ENCODE assay signal across 12 cellular contexts in the genomic region with DNA sequence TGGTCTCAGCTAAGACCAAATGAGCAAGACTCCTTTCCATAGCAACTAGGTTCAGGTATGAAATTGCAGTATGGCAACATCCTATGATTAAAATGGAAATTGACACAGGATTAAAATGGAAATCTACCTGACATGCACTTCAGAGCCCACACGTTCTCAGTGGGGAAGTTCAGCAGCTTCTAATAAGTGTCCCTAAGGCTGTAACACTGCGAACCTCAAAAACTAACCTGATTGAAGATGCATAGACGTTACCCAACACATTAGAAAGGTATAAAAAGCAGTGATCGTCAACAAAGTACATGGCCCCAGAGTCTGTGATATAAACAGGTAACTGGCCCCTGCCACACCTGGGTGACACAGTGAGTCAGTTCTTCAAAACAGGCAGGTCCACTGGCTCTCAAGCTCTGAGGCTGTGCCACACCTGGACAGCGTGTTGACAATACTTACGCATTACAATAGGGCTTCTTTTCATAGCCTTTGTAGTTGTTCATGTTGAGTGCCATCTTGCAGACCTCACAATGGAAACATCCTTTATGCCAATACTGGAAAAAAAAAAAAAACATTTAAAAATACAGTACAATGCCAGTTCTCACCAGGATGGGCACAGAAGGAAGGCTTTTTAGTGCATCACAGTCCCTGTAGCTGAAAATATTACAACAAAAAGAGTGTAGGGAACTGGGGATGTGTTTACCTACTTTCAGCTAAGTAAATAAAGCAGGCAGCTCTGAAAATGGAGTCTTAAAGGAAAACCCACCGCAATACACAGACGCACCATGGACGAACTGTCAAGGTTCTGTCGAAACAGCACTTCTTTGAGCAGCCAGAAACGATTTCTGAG.
A peak's percentile ranks its signal among the peaks of the same experiment; 100 is the strongest.
DNase-seq lines count a peak whose midpoint lies in the region; ATAC-seq, FAIRE-seq and TF ChIP-seq lines count a peak whose summit lies in the region.
"Had no signal": no experiment of that assay in that cellular context is flagged by ENCODE, and none has a peak within 500 bp of the region (broad histone marks: within the 10 kb centered on the region; RNA-seq: fewer than 3 reads in every experiment).

No MANE protein-coding gene starts in this region.

- no peak for TF ChIP-seq RAD21 in HepG2 (CRISPR knock-in tag; IDR thresholded peaks at IDR 0.05)

- intact Hi-C loops in Right ventricle myocardium superior (cut with DNase I), result no loop called here
- intact Hi-C loops in breast epithelium (cut with DNase I; ENCODE audit: low total_unique reads), result no loop called here
- intact Hi-C loops in HepG2 (cut with micrococcal nuclease; ENCODE audit: unreplicated experiment), result no loop called here
- intact Hi-C loops in upper lobe of right lung (cut with DNase I), result no loop called here
- intact Hi-C loops in lower leg skin (cut with DNase I; ENCODE audit: low total_unique reads), result no loop called here

- TF ChIP-seq CTCF in cardiac muscle cell (IDR thresholded peaks at IDR 0.05; ENCODE audit: low read depth, low read length) (no peak), breast epithelium (IDR thresholded peaks at IDR 0.05) (no peak), HepG2 (CRISPR knock-in tag; IDR thresholded peaks at IDR 0.05) (no peak), upper lobe of right lung (IDR thresholded peaks at IDR 0.05) (no peak), lower leg skin (IDR thresholded peaks at IDR 0.05) (no peak)

- H3K9me3 ChIP-seq in cardiac muscle cell (ENCODE audit: low read depth) (no peaks in the 10 kb centered on the region), breast epithelium (no peaks in the 10 kb centered on the region), HepG2 (ENCODE audit: low read length) (no peaks in the 10 kb centered on the region), upper lobe of right lung (no peaks in the 10 kb centered on the region)

- TF ChIP-seq POLR2A in breast epithelium (IDR thresholded peaks at IDR 0.05), result no peak
- no peak for TF ChIP-seq POLR2A in HepG2 (IDR thresholded peaks at IDR 0.05; ENCODE audit: insufficient read depth in 1 of 2, low read depth in 2 of 2, low read length in 2 of 2)
- TF ChIP-seq POLR2A in lower leg skin (IDR thresholded peaks at IDR 0.05), result no peak

- no peaks in the 10 kb centered on the region for H3K79me2 ChIP-seq in HepG2 (ENCODE audit: insufficient read depth, low read length)

- peaks cover 0 to 3% (median 0%) of the 10 kb centered on the region in 9 donors for H3K9me3 Mint-ChIP-seq in naive thymus-derived CD8-positive, alpha-beta T cell
- H3K9me3 Mint-ChIP-seq: T-helper 1 cell treated with Interleukin-12 subunit alpha and Interleukin-12 subunit beta and Interleukin-4 antibody, amounts not matched to agents 30 μg/mL and 1 μg/mL, for 36 hours had no signal

- CTCF ChIA-PET in HepG2 (lab: Yijun Ruan, JAX; ENCODE audit: low intra/inter-chr PET ratio, low total read pairs), result no interaction called here

- H3K27me3 ChIP-seq in cardiac muscle cell, result peaks cover 19% of the 10 kb centered on the region
- H3K27me3 ChIP-seq in breast epithelium, result no peaks in the 10 kb centered on the region
- peaks cover 12 to 50% of the 10 kb centered on the region in 2 experiments; a peak in 4 of 5 replicates for H3K27me3 ChIP-seq in HepG2 (ENCODE audit: control insufficient read depth in 1 of 2, insufficient read depth in 2 of 2, low read length in 2 of 2)
- H3K27me3 ChIP-seq in upper lobe of right lung, result peaks cover 12% of the 10 kb centered on the region

- no TSS peak for BruUV-seq in HepG2 (replicated peaks; lab: Mats Ljungman, UMichigan)

- 30% methylated on average over 11 of the region's 11 CpGs for WGBS in HepG2 (ENCODE audit: low lambda C conversion rate)
- 68 to 71% methylated on average over 11 of the region's 11 CpGs for WGBS in lower leg skin, 2 donors

- no peak for ATAC-seq in Right ventricle myocardium superior (ENCODE audit: poor library complexity)
- ATAC-seq in HepG2, result no peak
- no peak for ATAC-seq in upper lobe of right lung
- ATAC-seq in naive thymus-derived CD8-positive, alpha-beta T cell, result no peak

- H3K4me2 ChIP-seq in HepG2 (ENCODE audit: low read depth, low read length), result peak overlapping the region; percentile 28
- H3K4me2 ChIP-seq: BLaER1 had no signal

- TF ChIP-seq EP300 in HepG2 (IDR thresholded peaks at IDR 0.05; ENCODE audit: low read depth in 2 of 2, low read length in 2 of 2) (no peak), HepG2 (CRISPR knock-in tag; IDR thresholded peaks at IDR 0.05; ENCODE audit: borderline replicate concordance) (no peak)

- H3K27me3 Mint-ChIP-seq in naive thymus-derived CD8-positive, alpha-beta T cell, result peaks cover 21 to 56% (median 53%) of the 10 kb centered on the region in 5 donors

- in situ Hi-C loops in HepG2 (cut with HindIII; ENCODE audit: extremely low pct_ligation_motif_present, low pct_unique_long_range_greater_than_20kb), result no loop called here

- POLR2A ChIA-PET in HepG2 (lab: Yijun Ruan, JAX), result no interaction called here
- POLR2A ChIA-PET in naive thymus-derived CD8-positive, alpha-beta T cell (lab: Charles Lee), result no interaction called here

- DNase-seq in cardiac muscle cell (ENCODE audit: low read depth in 1 of 2, low spot score in 1 of 2), result no peak
- DNase-seq in Right ventricle myocardium superior, result no peak
- DNase-seq in breast epithelium (ENCODE audit: low spot score in 2 of 2), result peak in 1 of 2 donors; percentile 27
- no peak for DNase-seq in HepG2 (ENCODE audit: low spot score)
- no peak for DNase-seq in upper lobe of right lung
- no peak for DNase-seq in naive thymus-derived CD8-positive, alpha-beta T cell
- DNase-seq in NCI-H524 treated with DMSO at 0.1 percent for 48 hours (lab: John Stamatoyannopoulos, UW), result no peak
- no peak for DNase-seq in lower leg skin (ENCODE audit: low spot score in 2 of 2)
- DNase-seq: activated effector memory CD4-positive, alpha-beta T cell treated with anti-CD3 and anti-CD28 coated beads, Interleukin-2, amount 50 U/mL, for 16 hours had no signal

- peak overlapping the region in 3 of 10 donors; percentile 7 to 45 (median 22) for H3K4me3 Mint-ChIP-seq in naive thymus-derived CD8-positive, alpha-beta T cell
- H3K4me3 Mint-ChIP-seq: T-helper 1 cell treated with Interleukin-12 subunit alpha and Interleukin-12 subunit beta and Interleukin-4 antibody, amounts not matched to agents 30 μg/mL and 1 μg/mL, for 36 hours had no signal

- H4K20me1 ChIP-seq in HepG2 (ENCODE audit: insufficient read depth, low read length), result no peaks in the 10 kb centered on the region
- H4K20me1 ChIP-seq: BLaER1 had no signal

- peaks cover 5 to 15% (median 14%) of the 10 kb centered on the region in 4 donors for H3K4me1 Mint-ChIP-seq in naive thymus-derived CD8-positive, alpha-beta T cell

- no peak for FAIRE-seq in HepG2 (lab: Jason Lieb, UNC)
- FAIRE-seq: GM18507 had no signal

- H3K4me1 ChIP-seq in cardiac muscle cell (ENCODE audit: low read depth) (no peaks in the 10 kb centered on the region), breast epithelium (no peaks in the 10 kb centered on the region), HepG2 (ENCODE audit: insufficient read depth, low read length) (peaks cover 25% of the 10 kb centered on the region), upper lobe of right lung (no peaks in the 10 kb centered on the region)

- no peak overlapping the region for H3K9ac ChIP-seq in HepG2 (ENCODE audit: insufficient read depth, low read depth, low read length)
- H3K9ac ChIP-seq: BLaER1 had no signal

- H2AFZ ChIP-seq in HepG2 (ENCODE audit: low read length), result no peak overlapping the region

- no peak overlapping the region for H3K27ac Mint-ChIP-seq in naive thymus-derived CD8-positive, alpha-beta T cell
- H3K27ac Mint-ChIP-seq: T-helper 1 cell treated with Interleukin-12 subunit alpha and Interleukin-12 subunit beta and Interleukin-4 antibody, amounts not matched to agents 30 μg/mL and 1 μg/mL, for 36 hours had no signal

- H3K4me3 ChIP-seq in cardiac muscle cell (peak overlapping the region; percentile 78), breast epithelium (peak overlapping the region; percentile 44 to 76 (median 74)), HepG2 (replicated peaks in 1 of 3; ENCODE audit: insufficient read depth in 1 of 3, low read depth in 2 of 3, low read length in 3 of 3) (peak overlapping the region in 1 of 3 experiments; percentile 15; a peak in 1 of 6 replicates), upper lobe of right lung (peak overlapping the region; percentile 61), lower leg skin (ENCODE audit: low read depth, poor library complexity, severe bottlenecking) (no peak overlapping the region)
- H3K4me3 ChIP-seq: BLaER1 had no signal

- H3K36me3 ChIP-seq in cardiac muscle cell, result no peaks in the 10 kb centered on the region
- H3K36me3 ChIP-seq in breast epithelium, result no peaks in the 10 kb centered on the region
- no peaks in the 10 kb centered on the region for H3K36me3 ChIP-seq in HepG2 (replicated peaks in 1 of 2; ENCODE audit: control insufficient read depth in 1 of 2, insufficient read depth in 2 of 2, low read length in 2 of 2)
- H3K36me3 ChIP-seq in upper lobe of right lung, result no peaks in the 10 kb centered on the region
- H3K36me3 ChIP-seq: BLaER1 had no signal

- H3K27ac ChIP-seq in cardiac muscle cell (no peak overlapping the region), breast epithelium (peak overlapping the region; percentile 91 to 94), HepG2 (ENCODE audit: extremely low read length, insufficient read depth, low read length) (no peak overlapping the region), upper lobe of right lung (peak overlapping the region; percentile 88)
- H3K27ac ChIP-seq: BLaER1 had no signal

- no peaks in the 10 kb centered on the region for H3K36me3 Mint-ChIP-seq in naive thymus-derived CD8-positive, alpha-beta T cell

TF ChIP-seq in HepG2, 621 proteins besides CTCF, POLR2A, EP300 and RAD21:
- TF ChIP-seq, protein P1, sequence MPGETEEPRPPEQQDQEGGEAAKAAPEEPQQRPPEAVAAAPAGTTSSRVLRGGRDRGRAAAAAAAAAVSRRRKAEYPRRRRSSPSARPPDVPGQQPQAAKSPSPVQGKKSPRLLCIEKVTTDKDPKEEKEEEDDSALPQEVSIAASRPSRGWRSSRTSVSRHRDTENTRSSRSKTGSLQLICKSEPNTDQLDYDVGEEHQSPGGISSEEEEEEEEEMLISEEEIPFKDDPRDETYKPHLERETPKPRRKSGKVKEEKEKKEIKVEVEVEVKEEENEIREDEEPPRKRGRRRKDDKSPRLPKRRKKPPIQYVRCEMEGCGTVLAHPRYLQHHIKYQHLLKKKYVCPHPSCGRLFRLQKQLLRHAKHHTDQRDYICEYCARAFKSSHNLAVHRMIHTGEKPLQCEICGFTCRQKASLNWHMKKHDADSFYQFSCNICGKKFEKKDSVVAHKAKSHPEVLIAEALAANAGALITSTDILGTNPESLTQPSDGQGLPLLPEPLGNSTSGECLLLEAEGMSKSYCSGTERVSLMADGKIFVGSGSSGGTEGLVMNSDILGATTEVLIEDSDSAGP (CRISPR knock-in tag; IDR thresholded peaks at IDR 0.05; ENCODE audit: borderline replicate concordance), result peak; percentile 65; the same call in 1 of the 2 replicates
- TF ChIP-seq FOXA1 (IDR thresholded peaks at IDR 0.05) (peak; percentile 73; the same call in 1 of the 2 replicates), FOXA1 (CRISPR knock-in tag; IDR thresholded peaks at IDR 0.05) (peak; percentile 59; the same call in 1 of the 2 replicates), ZZZ3 (CRISPR knock-in tag; IDR thresholded peaks at IDR 0.05; ENCODE audit: borderline replicate concordance) (no peak), FOXA3 (CRISPR knock-in tag; IDR thresholded peaks at IDR 0.05) (peak; percentile 39; the same call in 1 of the 2 replicates)
TF ChIP-seq in HepG2: peak in this region for 3.

Comparison
In these comparisons a context has a peak if more than half of its experiments do, and no peak if none do; other contexts are left out.
1. H3K27ac ChIP-seq: peak in breast epithelium (2 of 2) and upper lobe of right lung (single experiment); none in cardiac muscle cell (single experiment) and HepG2 (single experiment).